In genomic region chr11:69540118-69541000, GRCh38 we compare ENCODE assay signal across 12 cellular contexts. TPM values are rescaled to one million over a fixed set of nuclear protein-coding genes. Genes with fewer than 3 reads are reported as not detected.
A peak's percentile ranks its signal among the peaks of the same experiment; 100 is the strongest.
DNase-seq lines count a peak whose midpoint lies in the region; ATAC-seq, FAIRE-seq and TF ChIP-seq lines count a peak whose summit lies in the region.
"Had no signal": no experiment of that assay in that cellular context is flagged by ENCODE, and none has a peak within 500 bp of the region (broad histone marks: within the 10 kb centered on the region; RNA-seq: fewer than 3 reads in every experiment).

No MANE protein-coding gene starts in this region.

- no peak overlapping the region for H3K4me3 ChIP-seq in neuronal stem cell (ENCODE audit: low read length in 2 of 2)

- FAIRE-seq in HTR-8/SVneo (lab: Jason Lieb, UNC), result no peak
- FAIRE-seq: islet of Langerhans had no signal

- H3K9me3 ChIP-seq in neuronal stem cell (replicated peaks in 1 of 2; ENCODE audit: control insufficient read depth in 2 of 2, insufficient read depth in 1 of 2, low read depth in 1 of 2, low read length in 2 of 2), result no peaks in the 10 kb centered on the region

- POLR2A ChIA-PET in HEK293T (lab: Yijun Ruan, JAX), result no interaction called here

- peaks cover 0 to 4% of the 10 kb centered on the region in 2 donors for H3K4me1 ChIP-seq in neuronal stem cell (ENCODE audit: control insufficient read depth in 2 of 2, insufficient read depth in 1 of 2, low read depth in 1 of 2, low read length in 2 of 2)

- H3K36me3 ChIP-seq in neuronal stem cell (replicated peaks in 1 of 2; ENCODE audit: control insufficient read depth in 2 of 2, insufficient read depth in 2 of 2, low read length in 2 of 2), result no peaks in the 10 kb centered on the region

- H3K79me1 ChIP-seq in neuronal stem cell (ENCODE audit: low read depth, low read length), result peaks cover 2% of the 10 kb centered on the region

- CTCF ChIA-PET in HEK293T (lab: Yijun Ruan, JAX), result no interaction called here

- no peak for ATAC-seq in GM18870 (IDR thresholded peaks at IDR 0.05; ENCODE audit: unreplicated experiment)

- peaks cover 0 to 4% (median 2%) of the 10 kb centered on the region in 3 experiments for H3K27me3 ChIP-seq in neuronal stem cell (ENCODE audit: control insufficient read depth in 3 of 3, insufficient read depth in 3 of 3, low read depth in 1 of 3, low read length in 3 of 3)

- H2AK5ac ChIP-seq in neuronal stem cell (ENCODE audit: low read depth, low read length), result peak overlapping the region; percentile 50

- WGBS in neuronal stem cell (ENCODE audit: extremely low coverage in 2 of 2, insufficient read length in 2 of 2, insufficient replicate concordance in 1 of 2), 2 donors, result no CpG with 5 or more reads among the region's 30 CpGs

- H3K4ac ChIP-seq in neuronal stem cell (ENCODE audit: low read length), result no peak overlapping the region

- DNase-seq in ACHN, result peak; percentile 32
- peak; percentile 42 for DNase-seq in SK-N-DZ (ENCODE audit: low spot score)
- DNase-seq in glomerular visceral epithelial cell (ENCODE audit: extremely low spot score), result peak; percentile 27
- DNase-seq in neuronal stem cell (ENCODE audit: low spot score), result no peak
- no peak for DNase-seq in stimulated activated CD4-positive, alpha-beta T cell treated with anti-CD3 and anti-CD28 coated beads, Interleukin-4, amount 100 ng/mL, for 24 hours
- DNase-seq in HEK293T (ENCODE audit: extremely low spot score), result no peak
- DNase-seq in HTR-8/SVneo (ENCODE audit: insufficient read length, low spot score), result no peak
- DNase-seq: activated T-cell treated with anti-CD3 and anti-CD28 coated beads, Interleukin-2, amount 50 U/mL, for 48 hours; NCI-H226 had no signal

- H4K8ac ChIP-seq in neuronal stem cell (ENCODE audit: low read depth, low read length), result no peak overlapping the region

- no peak overlapping the region for H3K4me2 ChIP-seq in neuronal stem cell (ENCODE audit: insufficient read depth, low read length, poor library complexity, severe bottlenecking)

- H2BK120ac ChIP-seq in neuronal stem cell (ENCODE audit: low read depth, low read length), result peak overlapping the region; percentile 47

- no peak overlapping the region for H3K27ac ChIP-seq in neuronal stem cell (replicated peaks; ENCODE audit: low read length)

- in situ Hi-C loops in ACHN (cut with HindIII; ENCODE audit: low pct_ligation_motif_present, low pct_unique_long_range_greater_than_20kb, low sequenced_read_pairs), result no loop called here

- H2BK12ac ChIP-seq in neuronal stem cell (ENCODE audit: low read length), result no peak overlapping the region

- H4K91ac ChIP-seq in neuronal stem cell (ENCODE audit: low read depth, low read length, poor library complexity), result no peak overlapping the region

- peak overlapping the region; percentile 83 for H3K18ac ChIP-seq in neuronal stem cell (ENCODE audit: low read length)

- no peak overlapping the region for H2AFZ ChIP-seq in neuronal stem cell (ENCODE audit: low read length)

- H3K14ac ChIP-seq in neuronal stem cell (ENCODE audit: low read length), result no peak overlapping the region

- H3K23ac ChIP-seq in neuronal stem cell (ENCODE audit: low read depth, low read length, poor library complexity), result no peak overlapping the region

- peak overlapping the region; percentile 65 for H3K9ac ChIP-seq in neuronal stem cell (ENCODE audit: low read depth, low read length, poor library complexity)

- H2BK5ac ChIP-seq in neuronal stem cell (ENCODE audit: low read length), result peak overlapping the region; percentile 79

- H2BK15ac ChIP-seq in neuronal stem cell (ENCODE audit: low read length), result peak overlapping the region; percentile 73

TF ChIP-seq in HEK293T, 16 proteins besides CTCF, POLR2A, EP300 and RAD21:
- no peak for TF ChIP-seq FOXA1 (IDR thresholded peaks at IDR 0.05)

RNA-seq across cellular contexts. Expression of gene LINC01488, which starts 58.9 kb away (rescaled TPM):
- not detected in 2 replicates for polyA plus RNA-seq in SK-N-DZ (2014; cell fraction: cytosol; rRNA removed)
- polyA plus RNA-seq in SK-N-DZ (2014; cell fraction: nucleus; rRNA removed), result 0.27 TPM in 1 of 2 replicates, not detected in the other
- 0.06 TPM for polyA plus RNA-seq in neuronal stem cell (2013, experiment 1 of 2)
- polyA plus RNA-seq in neuronal stem cell (2013, experiment 2 of 2), result 0.01 TPM
- polyA plus RNA-seq: BJ had no signal

Comparison
In these comparisons a context has a peak if more than half of its experiments do, and no peak if none do; other contexts are left out.
1. DNase-seq: peak in ACHN (single experiment), SK-N-DZ (single experiment) and glomerular visceral epithelial cell (single experiment); none in neuronal stem cell (single experiment), stimulated activated CD4-positive, alpha-beta T cell treated with anti-CD3 and anti-CD28 coated beads, Interleukin-4, amount 100 ng/mL, for 24 hours (single experiment), HEK293T (single experiment) and HTR-8/SVneo (single experiment).